Comparison of ENCODE assay signal across 8 cellular contexts in genomic region chr10:59622320-59622901, GRCh38.
DNase-seq lines count a peak whose midpoint lies in the region; ATAC-seq and TF ChIP-seq lines count a peak whose summit lies in the region.

No MANE protein-coding gene starts in this region.

- no peaks in the 10 kb centered on the region for H3K9me3 Mint-ChIP-seq in stimulated activated naive CD8-positive, alpha-beta T cell treated with anti-CD3 and anti-CD28 coated beads, Interleukin-15, amount 100 ng/mL, for 72 hours

- H3K4me3 ChIP-seq in LNCaP clone FGC (ENCODE audit: low read depth, low read length) (no peak overlapping the region), coronary artery (no peak overlapping the region), left lung (no peak overlapping the region)

- peak; percentile 41; the same call in 1 of the 2 replicates for TF ChIP-seq CTCF in LNCaP clone FGC (IDR thresholded peaks at IDR 0.05; ENCODE audit: control insufficient read depth, extremely low read depth, insufficient read depth)
- TF ChIP-seq CTCF in coronary artery (IDR thresholded peaks at IDR 0.05): peak; percentile 39
- TF ChIP-seq CTCF in left lung (IDR thresholded peaks at IDR 0.05): peak; percentile 25 to 53

- no peaks in the 10 kb centered on the region for H3K4me1 ChIP-seq in left lung

- no peaks in the 10 kb centered on the region for H3K9me3 ChIP-seq in left lung

- peaks cover 5% of the 10 kb centered on the region for H3K4me1 Mint-ChIP-seq in stimulated activated naive CD8-positive, alpha-beta T cell treated with anti-CD3 and anti-CD28 coated beads, Interleukin-15, amount 100 ng/mL, for 72 hours

- H3K27ac ChIP-seq in coronary artery (no peak overlapping the region), left lung (no peak overlapping the region)

- no peaks in the 10 kb centered on the region for H3K27me3 Mint-ChIP-seq in stimulated activated naive CD8-positive, alpha-beta T cell treated with anti-CD3 and anti-CD28 coated beads, Interleukin-15, amount 100 ng/mL, for 72 hours

- DNase-seq in DMS153 treated with DMSO at 0.1 percent for 48 hours (lab: John Stamatoyannopoulos, UW; ENCODE audit: unreplicated experiment): peak; percentile 8
- no peak for DNase-seq in DMS153 (lab: John Stamatoyannopoulos, UW)
- peak; percentile 54 for DNase-seq in LNCaP clone FGC (ENCODE audit: low read depth)
- DNase-seq in RPMI8226: peak; percentile 58
- DNase-seq in coronary artery (ENCODE audit: low spot score): no peak
- DNase-seq in left lung: peak in 1 of 2 donors; percentile 62
- DNase-seq in stimulated activated naive CD8-positive, alpha-beta T cell treated with anti-CD3 and anti-CD28 coated beads, Interleukin-15, amount 100 ng/mL, for 72 hours: peak; percentile 9 to 25

- intact Hi-C loops in left lung (cut with DNase I): loop anchor here in 1 of 2 donors (10.0 kb wide), 2 partner anchors 378 to 412 kb away; no protein-coding TSS in a partner anchor

- no peaks in the 10 kb centered on the region for H3K27me3 ChIP-seq in left lung

- H3K36me3 ChIP-seq in left lung: no peaks in the 10 kb centered on the region

- ATAC-seq in left lung (peak; percentile 73), HG03108 (IDR thresholded peaks at IDR 0.05; ENCODE audit: unreplicated experiment) (no peak)
- ATAC-seq in stimulated activated naive CD8-positive, alpha-beta T cell treated with anti-CD3 and anti-CD28 coated beads, Interleukin-15, amount 100 ng/mL, for 72 hours: peak; percentile 48

- H3K27ac Mint-ChIP-seq in stimulated activated naive CD8-positive, alpha-beta T cell treated with anti-CD3 and anti-CD28 coated beads, Interleukin-15, amount 100 ng/mL, for 72 hours: no peak overlapping the region

- H3K4me3 Mint-ChIP-seq in stimulated activated naive CD8-positive, alpha-beta T cell treated with anti-CD3 and anti-CD28 coated beads, Interleukin-15, amount 100 ng/mL, for 72 hours: no peak overlapping the region

Comparison
In these comparisons a context has a peak if more than half of its experiments do, and no peak if none do; other contexts are left out.
1. DNase-seq: peak in DMS153 treated with DMSO at 0.1 percent for 48 hours (single experiment), LNCaP clone FGC (single experiment), RPMI8226 (single experiment) and stimulated activated naive CD8-positive, alpha-beta T cell treated with anti-CD3 and anti-CD28 coated beads, Interleukin-15, amount 100 ng/mL, for 72 hours (2 of 2); none in DMS153 (single experiment) and coronary artery (single experiment).
2. Peak in every context shown above with its lines, with median percentiles within 50 percentile points of each other: CTCF ChIP-seq.